8 cellular contexts compared by ENCODE assay signal in the genomic region with DNA sequence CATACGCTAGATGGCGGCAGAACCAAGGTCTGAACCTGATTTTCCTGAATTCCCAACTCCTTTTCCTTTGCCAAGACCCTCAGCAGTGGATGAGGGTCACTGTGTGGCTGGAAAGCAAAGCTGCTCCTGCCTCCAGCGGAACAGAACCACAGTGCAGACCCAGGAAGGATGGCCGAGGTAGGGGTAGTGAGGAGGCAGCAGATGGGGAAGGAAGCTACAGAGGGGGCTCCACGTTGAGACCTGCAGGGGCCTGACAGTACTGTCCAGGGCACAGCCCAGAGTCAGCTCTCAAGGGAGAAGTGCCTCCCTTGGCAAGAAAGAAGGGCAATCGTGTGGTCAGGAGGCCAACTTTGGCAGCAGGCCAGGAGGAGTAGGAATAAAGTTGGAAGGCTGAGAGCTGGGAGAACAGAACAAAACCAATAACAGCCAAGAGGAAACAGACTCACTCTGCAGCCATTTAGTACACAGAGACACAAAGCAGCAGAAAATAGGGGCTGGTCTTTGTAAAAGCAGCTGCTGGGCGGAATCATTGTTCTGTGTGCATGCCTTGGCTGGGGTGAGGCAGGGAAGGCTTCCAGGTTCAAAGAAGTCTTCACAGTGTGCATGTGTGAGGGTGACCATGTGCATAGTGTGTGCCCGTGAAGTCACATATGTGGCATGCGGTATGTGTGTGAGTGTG. TPM values are rescaled to one million over a fixed set of nuclear protein-coding genes. Genes with fewer than 3 reads are reported as not detected.
DNase-seq lines count a peak whose midpoint lies in the region; ATAC-seq and TF ChIP-seq lines count a peak whose summit lies in the region.

No MANE protein-coding gene starts in this region.

- peak; percentile 98 for ATAC-seq in WTC11

- H3K27me3 Mint-ChIP-seq in WTC11 (ENCODE audit: low read depth) = no peaks in the 10 kb centered on the region

- peaks cover 26% of the 10 kb centered on the region for H3K4me1 Mint-ChIP-seq in WTC11

- no peaks in the 10 kb centered on the region for H3K9me3 Mint-ChIP-seq in WTC11

- H3K27ac Mint-ChIP-seq in WTC11 = peak overlapping the region; percentile 59; the same call in 1 of the 2 replicates

- TF ChIP-seq POLR2A in erythroblast (IDR thresholded peaks at IDR 0.05; ENCODE audit: low read length) = no peak

- intact Hi-C loops in cardiac septum (cut with DNase I) (loop anchor here (2.0 to 5.0 kb wide), 2 partner anchors 39 to 55 kb away; no protein-coding TSS in a partner anchor), posterior vena cava (cut with DNase I) (no loop called here)

- no peaks in the 10 kb centered on the region for H3K36me3 Mint-ChIP-seq in WTC11

- POLR2A ChIA-PET in WTC11 (lab: Charles Lee) = interaction anchor here (0.7 to 1.4 kb wide), 3 partner anchors 30 to 41 kb away, joined by 3 to 5 read pairs (median 4); a partner anchor contains a TSS

- 0 out of 2 replicates have a peak, but pooled peaks have one; percentile 8 for TF ChIP-seq CTCF in WTC11 (IDR thresholded peaks at IDR 0.05)

- DNase-seq in DMS 273 (lab: John Stamatoyannopoulos, UW; ENCODE audit: unreplicated experiment) (peak; percentile 29), DMS 273 treated with DMSO at 0.1 percent for 48 hours (lab: John Stamatoyannopoulos, UW) (no peak), WTC11 (ENCODE audit: low spot score) (peak; percentile 70), cardiac septum (ENCODE audit: low spot score) (peak; percentile 83), posterior vena cava (ENCODE audit: low spot score) (peak; percentile 89), erythroblast (lab: John Stamatoyannopoulos, UW) (no peak), HPDE6-E6E7 (ENCODE audit: extremely low spot score) (no peak), NCI-H1048 (lab: John Stamatoyannopoulos, UW) (no peak)

- CTCF ChIA-PET in WTC11 (lab: Charles Lee) = interaction anchor here (0.6 to 2.7 kb wide), 67 partner anchors 8 to 774 kb away, joined by 3 to 66 read pairs (median 6); a partner anchor contains a TSS

- H3K4me3 Mint-ChIP-seq in WTC11 = no peak overlapping the region

TF ChIP-seq in WTC11, 78 proteins besides CTCF, POLR2A, EP300 and RAD21:
- TF ChIP-seq, protein P1, sequence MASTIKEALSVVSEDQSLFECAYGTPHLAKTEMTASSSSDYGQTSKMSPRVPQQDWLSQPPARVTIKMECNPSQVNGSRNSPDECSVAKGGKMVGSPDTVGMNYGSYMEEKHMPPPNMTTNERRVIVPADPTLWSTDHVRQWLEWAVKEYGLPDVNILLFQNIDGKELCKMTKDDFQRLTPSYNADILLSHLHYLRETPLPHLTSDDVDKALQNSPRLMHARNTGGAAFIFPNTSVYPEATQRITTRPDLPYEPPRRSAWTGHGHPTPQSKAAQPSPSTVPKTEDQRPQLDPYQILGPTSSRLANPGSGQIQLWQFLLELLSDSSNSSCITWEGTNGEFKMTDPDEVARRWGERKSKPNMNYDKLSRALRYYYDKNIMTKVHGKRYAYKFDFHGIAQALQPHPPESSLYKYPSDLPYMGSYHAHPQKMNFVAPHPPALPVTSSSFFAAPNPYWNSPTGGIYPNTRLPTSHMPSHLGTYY (CRISPR knock-in tag; IDR thresholded peaks at IDR 0.05) = no peak
- 0 out of 2 replicates have a peak, but pooled peaks have one; percentile 35 for TF ChIP-seq ETV6 (CRISPR knock-in tag; IDR thresholded peaks at IDR 0.05)
- TF ChIP-seq ZNF671 (CRISPR knock-in tag; IDR thresholded peaks at IDR 0.05) = no peak
- no peak for TF ChIP-seq TCF7 (CRISPR knock-in tag; IDR thresholded peaks at IDR 0.05; ENCODE audit: low read depth)
- 0 out of 2 replicates have a peak, but pooled peaks have one; percentile 45 for TF ChIP-seq SP1 (CRISPR knock-in tag; conservative IDR thresholded peaks at IDR 0.05)
- peak; percentile 94 for TF ChIP-seq ZNF121 (CRISPR knock-in tag; IDR thresholded peaks at IDR 0.05)
- TF ChIP-seq, protein P2, sequence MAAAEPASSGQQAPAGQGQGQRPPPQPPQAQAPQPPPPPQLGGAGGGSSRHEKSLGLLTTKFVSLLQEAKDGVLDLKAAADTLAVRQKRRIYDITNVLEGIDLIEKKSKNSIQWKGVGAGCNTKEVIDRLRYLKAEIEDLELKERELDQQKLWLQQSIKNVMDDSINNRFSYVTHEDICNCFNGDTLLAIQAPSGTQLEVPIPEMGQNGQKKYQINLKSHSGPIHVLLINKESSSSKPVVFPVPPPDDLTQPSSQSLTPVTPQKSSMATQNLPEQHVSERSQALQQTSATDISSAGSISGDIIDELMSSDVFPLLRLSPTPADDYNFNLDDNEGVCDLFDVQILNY (CRISPR knock-in tag; IDR thresholded peaks at IDR 0.05) = no peak
- TF ChIP-seq FOXP1 (CRISPR knock-in tag; IDR thresholded peaks at IDR 0.05; ENCODE audit: borderline replicate concordance) = peak; percentile 49; the same call in 1 of the 2 replicates
- 0 out of 2 replicates have a peak, but pooled peaks have one; percentile 52 for TF ChIP-seq NR3C1 (CRISPR knock-in tag; conservative IDR thresholded peaks at IDR 0.05; ENCODE audit: low read depth)
- TF ChIP-seq, protein P3, sequence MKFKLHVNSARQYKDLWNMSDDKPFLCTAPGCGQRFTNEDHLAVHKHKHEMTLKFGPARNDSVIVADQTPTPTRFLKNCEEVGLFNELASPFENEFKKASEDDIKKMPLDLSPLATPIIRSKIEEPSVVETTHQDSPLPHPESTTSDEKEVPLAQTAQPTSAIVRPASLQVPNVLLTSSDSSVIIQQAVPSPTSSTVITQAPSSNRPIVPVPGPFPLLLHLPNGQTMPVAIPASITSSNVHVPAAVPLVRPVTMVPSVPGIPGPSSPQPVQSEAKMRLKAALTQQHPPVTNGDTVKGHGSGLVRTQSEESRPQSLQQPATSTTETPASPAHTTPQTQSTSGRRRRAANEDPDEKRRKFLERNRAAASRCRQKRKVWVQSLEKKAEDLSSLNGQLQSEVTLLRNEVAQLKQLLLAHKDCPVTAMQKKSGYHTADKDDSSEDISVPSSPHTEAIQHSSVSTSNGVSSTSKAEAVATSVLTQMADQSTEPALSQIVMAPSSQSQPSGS (CRISPR knock-in tag; IDR thresholded peaks at IDR 0.05; ENCODE audit: borderline replicate concordance, low read depth) = no peak
- TF ChIP-seq HMGA2 (CRISPR knock-in tag; IDR thresholded peaks at IDR 0.05) = no peak
- TF ChIP-seq, protein P4, sequence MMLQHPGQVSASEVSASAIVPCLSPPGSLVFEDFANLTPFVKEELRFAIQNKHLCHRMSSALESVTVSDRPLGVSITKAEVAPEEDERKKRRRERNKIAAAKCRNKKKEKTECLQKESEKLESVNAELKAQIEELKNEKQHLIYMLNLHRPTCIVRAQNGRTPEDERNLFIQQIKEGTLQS (CRISPR knock-in tag; conservative IDR thresholded peaks at IDR 0.05) = no peak
- TF ChIP-seq RELA (CRISPR knock-in tag; IDR thresholded peaks at IDR 0.05; ENCODE audit: borderline replicate concordance) = no peak

RNA-seq across cellular contexts. Expression of a gene that starts 3.1 kb away (rescaled TPM):
- total RNA-seq in WTC11 (2021) = not detected in 3 replicates
- 1.7 TPM for total RNA-seq in cardiac septum
- 1 to 10 TPM in 1 of 2 donors, under 1 TPM in 1; 0.93 to 1.7 TPM for total RNA-seq in posterior vena cava

RNA-seq across cellular contexts. Expression of a gene that starts 40.5 kb away (rescaled TPM):
- total RNA-seq in WTC11 (2021) (9.9 to 12.3 TPM (median 9.9 TPM) in 3 replicates), cardiac septum (18.0 TPM), posterior vena cava (10 to 100 TPM; 39.8 to 43.8 TPM)

Comparison
In these comparisons a context has a peak if more than half of its experiments do, and no peak if none do; other contexts are left out.
1. DNase-seq: peak in DMS 273 (single experiment), WTC11 (single experiment), cardiac septum (single experiment) and posterior vena cava (single experiment); none in DMS 273 treated with DMSO at 0.1 percent for 48 hours (single experiment), erythroblast (0 of 2), HPDE6-E6E7 (single experiment) and NCI-H1048 (single experiment).